In the genomic region with DNA sequence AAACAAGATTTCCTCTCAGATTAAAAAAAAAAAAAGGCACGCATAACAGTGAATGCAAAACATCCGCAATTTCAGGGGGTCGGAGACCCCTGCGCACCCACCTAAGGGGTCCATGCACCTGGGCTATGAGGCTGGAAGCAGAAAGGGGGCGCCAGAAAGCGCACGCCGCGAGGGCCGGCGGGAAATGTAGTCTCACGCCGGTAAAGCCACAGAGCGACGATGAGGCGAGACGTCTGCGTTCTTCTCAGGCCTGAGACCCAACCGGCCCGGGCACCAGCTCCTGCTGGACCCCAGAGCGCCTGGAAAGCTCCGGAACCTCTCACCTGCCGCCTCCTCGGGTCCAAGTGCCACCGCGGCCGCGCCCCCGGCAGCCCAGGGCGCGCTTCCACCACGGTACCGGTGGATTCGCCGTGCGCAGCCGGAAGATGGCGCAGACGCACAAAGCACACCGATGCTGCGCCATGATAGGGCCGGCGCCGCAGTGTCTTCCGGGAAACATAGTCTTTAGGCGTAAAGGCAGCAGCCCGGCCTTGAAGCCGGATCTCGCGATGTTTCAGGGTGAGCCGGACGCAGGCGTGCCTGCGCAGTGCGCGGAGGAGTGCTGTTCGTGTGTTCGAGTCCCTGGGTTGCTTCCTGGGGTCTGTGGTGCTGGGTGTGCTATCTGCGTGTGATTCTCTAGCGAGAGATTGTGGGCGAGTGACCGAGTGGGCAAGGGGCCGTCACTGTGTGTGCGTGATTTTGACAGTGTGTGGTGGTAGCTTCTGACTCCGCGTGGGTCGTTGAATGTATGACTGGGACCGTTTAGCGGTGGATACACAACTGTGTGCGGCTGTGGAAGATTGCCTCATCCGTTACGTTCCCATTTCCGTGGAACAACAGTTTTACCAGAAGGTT, we compare ENCODE assay signal across 1 cellular context.
A peak's percentile ranks its signal among the peaks of the same experiment; 100 is the strongest.
TF ChIP-seq lines count a peak whose summit lies in the region.

A gene (minus strand): TSS at position 416 of the 894 bp plus-strand sequence. CDS start 1,782 bp downstream, outside the sequence.

TF ChIP-seq in HEK293, 187 proteins besides CTCF, POLR2A, EP300 and RAD21 (continued from another document and continues in another):
- TF ChIP-seq, protein P1, sequence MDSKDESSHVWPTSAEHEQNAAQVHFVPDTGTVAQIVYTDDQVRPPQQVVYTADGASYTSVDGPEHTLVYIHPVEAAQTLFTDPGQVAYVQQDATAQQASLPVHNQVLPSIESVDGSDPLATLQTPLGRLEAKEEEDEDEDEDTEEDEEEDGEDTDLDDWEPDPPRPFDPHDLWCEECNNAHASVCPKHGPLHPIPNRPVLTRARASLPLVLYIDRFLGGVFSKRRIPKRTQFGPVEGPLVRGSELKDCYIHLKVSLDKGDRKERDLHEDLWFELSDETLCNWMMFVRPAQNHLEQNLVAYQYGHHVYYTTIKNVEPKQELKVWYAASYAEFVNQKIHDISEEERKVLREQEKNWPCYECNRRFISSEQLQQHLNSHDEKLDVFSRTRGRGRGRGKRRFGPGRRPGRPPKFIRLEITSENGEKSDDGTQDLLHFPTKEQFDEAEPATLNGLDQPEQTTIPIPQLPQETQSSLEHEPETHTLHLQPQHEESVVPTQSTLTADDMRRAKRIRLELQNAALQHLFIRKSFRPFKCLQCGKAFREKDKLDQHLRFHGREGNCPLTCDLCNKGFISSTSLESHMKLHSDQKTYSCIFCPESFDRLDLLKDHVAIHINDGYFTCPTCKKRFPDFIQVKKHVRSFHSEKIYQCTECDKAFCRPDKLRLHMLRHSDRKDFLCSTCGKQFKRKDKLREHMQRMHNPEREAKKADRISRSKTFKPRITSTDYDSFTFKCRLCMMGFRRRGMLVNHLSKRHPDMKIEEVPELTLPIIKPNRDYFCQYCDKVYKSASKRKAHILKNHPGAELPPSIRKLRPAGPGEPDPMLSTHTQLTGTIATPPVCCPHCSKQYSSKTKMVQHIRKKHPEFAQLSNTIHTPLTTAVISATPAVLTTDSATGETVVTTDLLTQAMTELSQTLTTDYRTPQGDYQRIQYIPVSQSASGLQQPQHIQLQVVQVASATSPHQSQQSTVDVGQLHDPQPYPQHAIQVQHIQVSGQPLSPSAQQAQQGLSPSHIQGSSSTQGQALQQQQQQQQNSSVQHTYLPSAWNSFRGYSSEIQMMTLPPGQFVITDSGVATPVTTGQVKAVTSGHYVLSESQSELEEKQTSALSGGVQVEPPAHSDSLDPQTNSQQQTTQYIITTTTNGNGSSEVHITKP (tag by site-specific recombination; IDR thresholded peaks at IDR 0.05), result peak; percentile 73
- TF ChIP-seq GLI4 (tag by site-specific recombination; IDR thresholded peaks at IDR 0.05), result peak; percentile 50; the same call in 1 of the 2 replicates
- no peak; the same call in 1 of the 2 replicates for TF ChIP-seq ZNF10 (tag by site-specific recombination; IDR thresholded peaks at IDR 0.05)
- peak; percentile 61 for TF ChIP-seq SP7 (tag by site-specific recombination; IDR thresholded peaks at IDR 0.05)
- TF ChIP-seq, protein P2, sequence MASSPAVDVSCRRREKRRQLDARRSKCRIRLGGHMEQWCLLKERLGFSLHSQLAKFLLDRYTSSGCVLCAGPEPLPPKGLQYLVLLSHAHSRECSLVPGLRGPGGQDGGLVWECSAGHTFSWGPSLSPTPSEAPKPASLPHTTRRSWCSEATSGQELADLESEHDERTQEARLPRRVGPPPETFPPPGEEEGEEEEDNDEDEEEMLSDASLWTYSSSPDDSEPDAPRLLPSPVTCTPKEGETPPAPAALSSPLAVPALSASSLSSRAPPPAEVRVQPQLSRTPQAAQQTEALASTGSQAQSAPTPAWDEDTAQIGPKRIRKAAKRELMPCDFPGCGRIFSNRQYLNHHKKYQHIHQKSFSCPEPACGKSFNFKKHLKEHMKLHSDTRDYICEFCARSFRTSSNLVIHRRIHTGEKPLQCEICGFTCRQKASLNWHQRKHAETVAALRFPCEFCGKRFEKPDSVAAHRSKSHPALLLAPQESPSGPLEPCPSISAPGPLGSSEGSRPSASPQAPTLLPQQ (tag by site-specific recombination; IDR thresholded peaks at IDR 0.05), result peak; percentile 59; the same call in 1 of the 2 replicates
- peak; percentile 91 for TF ChIP-seq YY2 (tag by site-specific recombination; IDR thresholded peaks at IDR 0.05)
- no peak for TF ChIP-seq ZNF146 (tag by site-specific recombination; IDR thresholded peaks at IDR 0.05)
- no peak for TF ChIP-seq OVOL3 (tag by site-specific recombination; IDR thresholded peaks at IDR 0.05)
- no peak for TF ChIP-seq MEIS1 (CRISPR knock-in tag; IDR thresholded peaks at IDR 0.05; ENCODE audit: borderline replicate concordance)
- peak; percentile 52; the same call in 1 of the 2 replicates for TF ChIP-seq ZNF548 (tag by site-specific recombination; IDR thresholded peaks at IDR 0.05)
- 0 out of 2 replicates have a peak, but pooled peaks have one; percentile 11 for TF ChIP-seq ZNF654 (tag by site-specific recombination; IDR thresholded peaks at IDR 0.05; ENCODE audit: low read depth)
- peak; percentile 30; the same call in 1 of the 2 replicates for TF ChIP-seq ZFP69B (tag by site-specific recombination; IDR thresholded peaks at IDR 0.05)
- peak; percentile 88; the same call in 1 of the 2 replicates for TF ChIP-seq TRIM28 (IDR thresholded peaks at IDR 0.05; ENCODE audit: borderline replicate concordance, low read length)
- TF ChIP-seq ZNF155 (tag by site-specific recombination; IDR thresholded peaks at IDR 0.05), result no peak
- TF ChIP-seq ZNF274 (IDR thresholded peaks at IDR 0.05; ENCODE audit: low read length), result no peak
- TF ChIP-seq ZNF274 (tag by site-specific recombination; IDR thresholded peaks at IDR 0.05; ENCODE audit: borderline replicate concordance), result no peak; the same call in 1 of the 2 replicates
- TF ChIP-seq ZXDB (tag by site-specific recombination; IDR thresholded peaks at IDR 0.05), result peak; percentile 88
- TF ChIP-seq, protein P3, sequence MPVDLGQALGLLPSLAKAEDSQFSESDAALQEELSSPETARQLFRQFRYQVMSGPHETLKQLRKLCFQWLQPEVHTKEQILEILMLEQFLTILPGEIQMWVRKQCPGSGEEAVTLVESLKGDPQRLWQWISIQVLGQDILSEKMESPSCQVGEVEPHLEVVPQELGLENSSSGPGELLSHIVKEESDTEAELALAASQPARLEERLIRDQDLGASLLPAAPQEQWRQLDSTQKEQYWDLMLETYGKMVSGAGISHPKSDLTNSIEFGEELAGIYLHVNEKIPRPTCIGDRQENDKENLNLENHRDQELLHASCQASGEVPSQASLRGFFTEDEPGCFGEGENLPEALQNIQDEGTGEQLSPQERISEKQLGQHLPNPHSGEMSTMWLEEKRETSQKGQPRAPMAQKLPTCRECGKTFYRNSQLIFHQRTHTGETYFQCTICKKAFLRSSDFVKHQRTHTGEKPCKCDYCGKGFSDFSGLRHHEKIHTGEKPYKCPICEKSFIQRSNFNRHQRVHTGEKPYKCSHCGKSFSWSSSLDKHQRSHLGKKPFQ (tag by site-specific recombination; IDR thresholded peaks at IDR 0.05), result no peak
- TF ChIP-seq, protein P4, sequence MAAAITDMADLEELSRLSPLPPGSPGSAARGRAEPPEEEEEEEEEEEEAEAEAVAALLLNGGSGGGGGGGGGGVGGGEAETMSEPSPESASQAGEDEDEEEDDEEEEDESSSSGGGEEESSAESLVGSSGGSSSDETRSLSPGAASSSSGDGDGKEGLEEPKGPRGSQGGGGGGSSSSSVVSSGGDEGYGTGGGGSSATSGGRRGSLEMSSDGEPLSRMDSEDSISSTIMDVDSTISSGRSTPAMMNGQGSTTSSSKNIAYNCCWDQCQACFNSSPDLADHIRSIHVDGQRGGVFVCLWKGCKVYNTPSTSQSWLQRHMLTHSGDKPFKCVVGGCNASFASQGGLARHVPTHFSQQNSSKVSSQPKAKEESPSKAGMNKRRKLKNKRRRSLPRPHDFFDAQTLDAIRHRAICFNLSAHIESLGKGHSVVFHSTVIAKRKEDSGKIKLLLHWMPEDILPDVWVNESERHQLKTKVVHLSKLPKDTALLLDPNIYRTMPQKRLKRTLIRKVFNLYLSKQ (tag by site-specific recombination; IDR thresholded peaks at IDR 0.05; ENCODE audit: borderline replicate concordance), result no peak
- TF ChIP-seq ZNF324 (tag by site-specific recombination; IDR thresholded peaks at IDR 0.05), result peak; percentile 71
- peak; percentile 61; the same call in 1 of the 2 replicates for TF ChIP-seq ZNF501 (tag by site-specific recombination; IDR thresholded peaks at IDR 0.05)
- no peak for TF ChIP-seq ZNF248 (tag by site-specific recombination; IDR thresholded peaks at IDR 0.05)
- no peak for TF ChIP-seq ZNF514 (tag by site-specific recombination; IDR thresholded peaks at IDR 0.05)
- TF ChIP-seq ZFP37 (tag by site-specific recombination; IDR thresholded peaks at IDR 0.05), result no peak
- no peak for TF ChIP-seq ZNF214 (tag by site-specific recombination; IDR thresholded peaks at IDR 0.05; ENCODE audit: borderline replicate concordance)
- TF ChIP-seq ZNF768 (tag by site-specific recombination; IDR thresholded peaks at IDR 0.05), result no peak
- peak; percentile 78 for TF ChIP-seq ZFHX2 (tag by site-specific recombination; conservative IDR thresholded peaks at IDR 0.05)
- no peak for TF ChIP-seq ZNF341 (tag by site-specific recombination; IDR thresholded peaks at IDR 0.05; ENCODE audit: low read depth)
- peak; percentile 81 for TF ChIP-seq ZEB2 (tag by site-specific recombination; IDR thresholded peaks at IDR 0.05)
- TF ChIP-seq, protein P5, sequence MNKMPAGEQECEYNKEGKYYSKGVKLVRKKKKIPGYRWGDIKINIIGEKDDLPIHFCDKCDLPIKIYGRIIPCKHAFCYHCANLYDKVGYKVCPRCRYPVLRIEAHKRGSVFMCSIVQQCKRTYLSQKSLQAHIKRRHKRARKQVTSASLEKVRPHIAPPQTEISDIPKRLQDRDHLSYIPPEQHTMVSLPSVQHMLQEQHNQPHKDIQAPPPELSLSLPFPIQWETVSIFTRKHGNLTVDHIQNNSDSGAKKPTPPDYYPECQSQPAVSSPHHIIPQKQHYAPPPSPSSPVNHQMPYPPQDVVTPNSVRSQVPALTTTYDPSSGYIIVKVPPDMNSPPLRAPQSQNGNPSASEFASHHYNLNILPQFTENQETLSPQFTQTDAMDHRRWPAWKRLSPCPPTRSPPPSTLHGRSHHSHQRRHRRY (tag by site-specific recombination; IDR thresholded peaks at IDR 0.05), result no peak
- peak; percentile 77; the same call in 1 of the 2 replicates for TF ChIP-seq RBAK (tag by site-specific recombination; IDR thresholded peaks at IDR 0.05)
- 0 out of 2 replicates have a peak, but pooled peaks have one; percentile 39 for TF ChIP-seq ZNF19 (tag by site-specific recombination; IDR thresholded peaks at IDR 0.05; ENCODE audit: low read depth)
- TF ChIP-seq, protein P6, sequence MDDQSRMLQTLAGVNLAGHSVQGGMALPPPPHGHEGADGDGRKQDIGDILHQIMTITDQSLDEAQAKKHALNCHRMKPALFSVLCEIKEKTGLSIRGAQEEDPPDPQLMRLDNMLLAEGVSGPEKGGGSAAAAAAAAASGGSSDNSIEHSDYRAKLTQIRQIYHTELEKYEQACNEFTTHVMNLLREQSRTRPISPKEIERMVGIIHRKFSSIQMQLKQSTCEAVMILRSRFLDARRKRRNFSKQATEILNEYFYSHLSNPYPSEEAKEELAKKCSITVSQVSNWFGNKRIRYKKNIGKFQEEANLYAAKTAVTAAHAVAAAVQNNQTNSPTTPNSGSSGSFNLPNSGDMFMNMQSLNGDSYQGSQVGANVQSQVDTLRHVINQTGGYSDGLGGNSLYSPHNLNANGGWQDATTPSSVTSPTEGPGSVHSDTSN (CRISPR knock-in tag; IDR thresholded peaks at IDR 0.05), result peak; percentile 88
- TF ChIP-seq, protein P7, sequence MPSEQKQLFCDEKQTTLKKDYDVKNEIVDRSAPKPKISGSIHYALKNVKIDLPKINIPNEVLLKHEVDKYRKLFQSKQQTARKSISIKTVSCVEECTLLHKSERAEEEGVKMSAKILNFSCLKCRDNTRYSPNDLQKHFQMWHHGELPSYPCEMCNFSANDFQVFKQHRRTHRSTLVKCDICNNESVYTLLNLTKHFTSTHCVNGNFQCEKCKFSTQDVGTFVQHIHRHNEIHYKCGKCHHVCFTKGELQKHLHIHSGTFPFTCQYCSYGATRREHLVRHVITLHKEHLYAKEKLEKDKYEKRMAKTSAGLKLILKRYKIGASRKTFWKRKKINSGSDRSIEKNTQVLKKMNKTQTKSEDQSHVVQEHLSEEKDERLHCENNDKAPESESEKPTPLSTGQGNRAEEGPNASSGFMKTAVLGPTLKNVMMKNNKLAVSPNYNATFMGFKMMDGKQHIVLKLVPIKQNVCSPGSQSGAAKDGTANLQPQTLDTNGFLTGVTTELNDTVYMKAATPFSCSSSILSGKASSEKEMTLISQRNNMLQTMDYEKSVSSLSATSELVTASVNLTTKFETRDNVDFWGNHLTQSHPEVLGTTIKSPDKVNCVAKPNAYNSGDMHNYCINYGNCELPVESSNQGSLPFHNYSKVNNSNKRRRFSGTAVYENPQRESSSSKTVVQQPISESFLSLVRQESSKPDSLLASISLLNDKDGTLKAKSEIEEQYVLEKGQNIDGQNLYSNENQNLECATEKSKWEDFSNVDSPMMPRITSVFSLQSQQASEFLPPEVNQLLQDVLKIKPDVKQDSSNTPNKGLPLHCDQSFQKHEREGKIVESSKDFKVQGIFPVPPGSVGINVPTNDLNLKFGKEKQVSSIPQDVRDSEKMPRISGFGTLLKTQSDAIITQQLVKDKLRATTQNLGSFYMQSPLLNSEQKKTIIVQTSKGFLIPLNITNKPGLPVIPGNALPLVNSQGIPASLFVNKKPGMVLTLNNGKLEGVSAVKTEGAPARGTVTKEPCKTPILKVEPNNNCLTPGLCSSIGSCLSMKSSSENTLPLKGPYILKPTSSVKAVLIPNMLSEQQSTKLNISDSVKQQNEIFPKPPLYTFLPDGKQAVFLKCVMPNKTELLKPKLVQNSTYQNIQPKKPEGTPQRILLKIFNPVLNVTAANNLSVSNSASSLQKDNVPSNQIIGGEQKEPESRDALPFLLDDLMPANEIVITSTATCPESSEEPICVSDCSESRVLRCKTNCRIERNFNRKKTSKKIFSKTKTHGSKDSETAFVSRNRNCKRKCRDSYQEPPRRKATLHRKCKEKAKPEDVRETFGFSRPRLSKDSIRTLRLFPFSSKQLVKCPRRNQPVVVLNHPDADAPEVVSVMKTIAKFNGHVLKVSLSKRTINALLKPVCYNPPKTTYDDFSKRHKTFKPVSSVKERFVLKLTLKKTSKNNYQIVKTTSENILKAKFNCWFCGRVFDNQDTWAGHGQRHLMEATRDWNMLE (tag by site-specific recombination; conservative IDR thresholded peaks at IDR 0.05; ENCODE audit: low read depth), result peak; percentile 72
- TF ChIP-seq ZNF549 (tag by site-specific recombination; IDR thresholded peaks at IDR 0.05), result no peak
- TF ChIP-seq ZNF391 (tag by site-specific recombination; IDR thresholded peaks at IDR 0.05; ENCODE audit: borderline replicate concordance, low read depth), result peak; percentile 73; the same call in 1 of the 2 replicates
- TF ChIP-seq, protein P8, sequence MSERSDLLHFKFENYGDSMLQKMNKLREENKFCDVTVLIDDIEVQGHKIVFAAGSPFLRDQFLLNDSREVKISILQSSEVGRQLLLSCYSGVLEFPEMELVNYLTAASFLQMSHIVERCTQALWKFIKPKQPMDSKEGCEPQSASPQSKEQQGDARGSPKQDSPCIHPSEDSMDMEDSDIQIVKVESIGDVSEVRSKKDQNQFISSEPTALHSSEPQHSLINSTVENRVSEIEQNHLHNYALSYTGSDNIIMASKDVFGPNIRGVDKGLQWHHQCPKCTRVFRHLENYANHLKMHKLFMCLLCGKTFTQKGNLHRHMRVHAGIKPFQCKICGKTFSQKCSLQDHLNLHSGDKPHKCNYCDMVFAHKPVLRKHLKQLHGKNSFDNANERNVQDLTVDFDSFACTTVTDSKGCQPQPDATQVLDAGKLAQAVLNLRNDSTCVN (tag by site-specific recombination; optimal IDR thresholded peaks at IDR 0.05), result peak; percentile 90
